In genomic region chr18:839224-840079, GRCh38 we compare ENCODE assay signal across 8 cellular contexts. TPM values are rescaled to one million over a fixed set of nuclear protein-coding genes. Genes with fewer than 3 reads are reported as not detected.
DNase-seq lines count a peak whose midpoint lies in the region; ATAC-seq lines count a peak whose summit lies in the region.

No MANE protein-coding gene starts in this region.

- H3K9me3 Mint-ChIP-seq in activated CD8-positive, alpha-beta memory T cell treated with anti-CD3 and anti-CD28 coated beads, Interleukin-2, amount 10 ng/mL, durations not matched to agents 7 days and 5 days (ENCODE audit: low read depth) = no peaks in the 10 kb centered on the region
- H3K9me3 Mint-ChIP-seq in naive B cell = no peaks in the 10 kb centered on the region

- peak; percentile 98 for ATAC-seq in GM21447 (IDR thresholded peaks at IDR 0.05; ENCODE audit: unreplicated experiment)
- ATAC-seq in activated CD8-positive, alpha-beta memory T cell treated with anti-CD3 and anti-CD28 coated beads, Interleukin-2, amount 10 ng/mL, durations not matched to agents 7 days and 5 days = peak; percentile 99
- ATAC-seq in naive B cell (ENCODE audit: low read depth in 2 of 2) = peak; percentile 57 to 76

- DNase-seq in DMS153 (lab: John Stamatoyannopoulos, UW) (peak; percentile 20), HS-5 (ENCODE audit: low read depth) (peak; percentile 64), NOMO-1 treated with DMSO at 0.1 percent for 48 hours (lab: John Stamatoyannopoulos, UW; ENCODE audit: unreplicated experiment) (peak; percentile 52), epidermal melanocyte (ENCODE audit: insufficient read length, low spot score) (peak; percentile 76), naive B cell (peak; percentile 53)
- peak; percentile 89 for DNase-seq in activated CD8-positive, alpha-beta memory T cell treated with anti-CD3 and anti-CD28 coated beads, Interleukin-2, amount 10 ng/mL, durations not matched to agents 7 days and 5 days
- DNase-seq in stimulated activated CD8-positive, alpha-beta memory T cell treated with anti-CD3 and anti-CD28 coated beads, Interleukin-7, amount 100 ng/mL, for 4 hours (ENCODE audit: low read depth in 2 of 2) = peak; percentile 71 to 72

- H3K4me1 Mint-ChIP-seq in activated CD8-positive, alpha-beta memory T cell treated with anti-CD3 and anti-CD28 coated beads, Interleukin-2, amount 10 ng/mL, durations not matched to agents 7 days and 5 days = peaks cover 4% of the 10 kb centered on the region
- no peaks in the 10 kb centered on the region for H3K4me1 Mint-ChIP-seq in naive B cell

- no peaks in the 10 kb centered on the region for H3K36me3 Mint-ChIP-seq in activated CD8-positive, alpha-beta memory T cell treated with anti-CD3 and anti-CD28 coated beads, Interleukin-2, amount 10 ng/mL, durations not matched to agents 7 days and 5 days
- H3K36me3 Mint-ChIP-seq in naive B cell = no peaks in the 10 kb centered on the region

- no peak overlapping the region for H3K4me3 Mint-ChIP-seq in activated CD8-positive, alpha-beta memory T cell treated with anti-CD3 and anti-CD28 coated beads, Interleukin-2, amount 10 ng/mL, durations not matched to agents 7 days and 5 days
- H3K4me3 Mint-ChIP-seq in naive B cell = no peak overlapping the region

- peaks cover 2% of the 10 kb centered on the region for H3K27me3 Mint-ChIP-seq in activated CD8-positive, alpha-beta memory T cell treated with anti-CD3 and anti-CD28 coated beads, Interleukin-2, amount 10 ng/mL, durations not matched to agents 7 days and 5 days
- H3K27me3 Mint-ChIP-seq in naive B cell = peaks cover 31 to 53% (median 32%) of the 10 kb centered on the region in 3 donors

- CTCF ChIA-PET in activated CD8-positive, alpha-beta memory T cell treated with anti-CD3 and anti-CD28 coated beads, Interleukin-2, amount 10 ng/mL, durations not matched to agents 7 days and 5 days (lab: Charles Lee) = interaction anchor here (0.6 to 4.3 kb wide), 39 partner anchors 9 to 1702 kb away, joined by 3 to 57 read pairs (median 4); partner anchors contain the start of gene ENOSF1

- no peak overlapping the region for H3K27ac Mint-ChIP-seq in activated CD8-positive, alpha-beta memory T cell treated with anti-CD3 and anti-CD28 coated beads, Interleukin-2, amount 10 ng/mL, durations not matched to agents 7 days and 5 days
- H3K27ac Mint-ChIP-seq in naive B cell = no peak overlapping the region

RNA-seq across cellular contexts. Expression of gene YES1, which starts 27.4 kb away (rescaled TPM):
- 10 to 100 TPM; 12.1 to 12.5 TPM for total RNA-seq in activated CD8-positive, alpha-beta memory T cell treated with anti-CD3 and anti-CD28 coated beads, Interleukin-2, amount 10 ng/mL, durations not matched to agents 7 days and 5 days
- polyA plus RNA-seq in naive B cell (ENCODE audit: low read depth in 6 of 6) = not detected

Comparison
In these comparisons a context has a peak if more than half of its experiments do, and no peak if none do; other contexts are left out.
1. Peak in every context shown above with its lines: DNase-seq and ATAC-seq.
2. DNase-seq: peak in every context shown above with its lines; median percentile 89 in activated CD8-positive, alpha-beta memory T cell treated with anti-CD3 and anti-CD28 coated beads, Interleukin-2, amount 10 ng/mL, durations not matched to agents 7 days and 5 days; 76 in epidermal melanocyte; 72 in stimulated activated CD8-positive, alpha-beta memory T cell treated with anti-CD3 and anti-CD28 coated beads, Interleukin-7, amount 100 ng/mL, for 4 hours; 64 in HS-5; 53 in naive B cell; 52 in NOMO-1 treated with DMSO at 0.1 percent for 48 hours; 20 in DMS153.